2 cellular contexts compared by ENCODE assay signal in the genomic region with DNA sequence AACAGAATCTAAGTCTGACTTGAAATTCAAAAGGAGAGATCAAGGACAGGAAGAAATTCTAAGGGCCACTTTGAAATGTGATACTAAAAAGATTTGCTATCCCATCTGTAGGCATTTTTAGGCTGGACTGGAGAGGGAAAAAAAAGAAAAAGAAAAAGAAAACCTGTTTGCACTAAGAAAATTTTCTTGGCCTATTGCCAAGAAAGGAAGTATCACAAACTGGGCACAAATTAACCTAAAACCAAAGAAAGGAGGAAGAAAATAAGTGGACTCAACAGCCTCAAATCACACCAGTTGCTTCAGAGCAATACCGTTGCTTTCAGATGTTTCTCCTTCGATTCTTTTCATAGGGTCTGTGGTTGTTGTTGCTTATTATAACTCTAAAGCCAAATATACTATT.
TF ChIP-seq lines count a peak whose summit lies in the region.

No MANE protein-coding gene starts in this region.

TF ChIP-seq in HepG2, 621 proteins besides CTCF, POLR2A, EP300 and RAD21 (continued from another document):
- no peak for TF ChIP-seq PAXIP1 (CRISPR knock-in tag; conservative IDR thresholded peaks at IDR 0.05)
- TF ChIP-seq HCFC1 (IDR thresholded peaks at IDR 0.05; ENCODE audit: low read depth, low read length), result no peak
- TF ChIP-seq ZNF329 (CRISPR knock-in tag; IDR thresholded peaks at IDR 0.05; ENCODE audit: low read depth), result no peak
- no peak for TF ChIP-seq RORA (CRISPR knock-in tag; IDR thresholded peaks at IDR 0.05)
- no peak for TF ChIP-seq ETV6 (CRISPR knock-in tag; conservative IDR thresholded peaks at IDR 0.05)
- TF ChIP-seq REPIN1 (CRISPR knock-in tag; IDR thresholded peaks at IDR 0.05; ENCODE audit: borderline replicate concordance, low read depth), result no peak

TF ChIP-seq in endothelial cell of umbilical vein, 7 proteins besides CTCF, POLR2A, EP300 and RAD21 (continued from another document):
- TF ChIP-seq POLR2AphosphoS5 (IDR thresholded peaks at IDR 0.05; ENCODE audit: insufficient read depth, low read depth, low read length) (no peak), GATA2 (IDR thresholded peaks at IDR 0.05; ENCODE audit: insufficient read depth, insufficient read length, low read depth, low read length) (no peak), EZH2 (IDR thresholded peaks at IDR 0.05; ENCODE audit: borderline replicate concordance, low read depth, low read length, severe bottlenecking) (no peak), MYC (IDR thresholded peaks at IDR 0.05; ENCODE audit: low read depth, low read length) (no peak)
